ENCODE assay signal across 8 cellular contexts in the genomic region with DNA sequence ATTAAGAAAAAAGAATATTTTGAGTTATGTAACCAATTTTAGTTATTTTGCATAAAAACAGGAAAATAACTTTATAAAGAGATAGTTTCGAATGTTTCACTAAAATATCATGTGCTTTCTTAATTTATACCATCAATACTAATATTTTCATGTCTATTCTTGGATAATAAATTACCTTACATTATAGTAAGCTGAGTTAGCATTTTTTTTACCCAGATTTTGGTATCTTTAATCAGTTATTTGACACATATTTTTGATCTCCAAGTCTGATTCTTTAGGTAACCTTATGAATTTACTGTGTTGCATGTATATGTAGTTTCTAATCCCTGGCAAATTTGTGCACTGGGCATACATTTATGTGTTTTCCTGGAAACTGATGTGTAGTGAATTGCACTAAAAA.
"Had no signal": no experiment of that assay in that cellular context is flagged by ENCODE, and none has a peak within 500 bp of the region (broad histone marks: within the 10 kb centered on the region; RNA-seq: fewer than 3 reads in every experiment).

No MANE protein-coding gene starts in this region.

- DNase-seq: H9, HCEC 1CT, KG1 had no signal

- H3K27me3 Mint-ChIP-seq: IgD-negative memory B cell had no signal

- ATAC-seq: GM23338 had no signal

- H3K9me3 Mint-ChIP-seq: GM23338, H9, IgD-negative memory B cell had no signal

- H3K27ac Mint-ChIP-seq: GM23338, IgD-negative memory B cell had no signal

- H3K4me3 Mint-ChIP-seq: GM23338, H9, IgD-negative memory B cell had no signal

- H3K27ac ChIP-seq: HL-60 had no signal

- FAIRE-seq: H1, H54 had no signal

- H3K4me2 ChIP-seq: GM23338 had no signal

- H2AFZ ChIP-seq: GM23338 had no signal

- H3K4me3 ChIP-seq: GM23338 had no signal
